ENCODE assay signal across 8 cellular contexts in the genomic region with DNA sequence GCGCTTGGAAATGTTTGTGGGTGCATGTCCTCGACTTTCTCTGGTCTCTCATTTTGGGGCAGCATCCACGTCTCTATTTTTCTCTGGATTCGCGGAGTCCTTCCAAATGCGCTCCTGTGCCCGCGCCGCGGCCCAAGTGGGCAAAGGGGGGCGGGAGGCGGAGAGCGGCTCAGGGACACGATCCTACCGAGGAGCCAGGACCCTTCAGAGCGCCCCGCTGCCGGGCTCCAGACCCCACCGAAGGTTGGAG. TPM values are rescaled to one million over a fixed set of nuclear protein-coding genes. Genes with fewer than 3 reads are reported as not detected.
A peak's percentile ranks its signal among the peaks of the same experiment; 100 is the strongest.
DNase-seq lines count a peak whose midpoint lies in the region; ATAC-seq, FAIRE-seq and TF ChIP-seq lines count a peak whose summit lies in the region.

No MANE protein-coding gene starts in this region.

- no peak for ATAC-seq in activated naive CD8-positive, alpha-beta T cell treated with anti-CD3 and anti-CD28 coated beads, Interleukin-2, amount 50 U/mL, for 24 hours

- H3K36me3 ChIP-seq in iPS-18a (ENCODE audit: control insufficient read depth, low read depth, low read length), result no peaks in the 10 kb centered on the region
- H3K36me3 ChIP-seq in small intestine (ENCODE audit: control insufficient read depth in 2 of 2, insufficient read depth in 2 of 2, low read length in 2 of 2), result no peaks in the 10 kb centered on the region

- TF ChIP-seq CTCF in HL-60 (IDR thresholded peaks at IDR 0.05; ENCODE audit: insufficient read depth, low read length), result no peak

- H3K9ac ChIP-seq in iPS-18a (ENCODE audit: low read length), result no peak overlapping the region

- DNase-seq in HL-60 (ENCODE audit: low read depth in 1 of 2, low spot score in 1 of 2), result no peak
- no peak for DNase-seq in activated naive CD8-positive, alpha-beta T cell treated with anti-CD3 and anti-CD28 coated beads, Interleukin-2, amount 50 U/mL, for 24 hours
- no peak for DNase-seq in small intestine
- DNase-seq in activated effector memory CD4-positive, alpha-beta T cell treated with Interleukin-2 at 50 U/mL for 16 hours, result no peak
- DNase-seq in HK-2 (ENCODE audit: unreplicated experiment), result no peak
- no peak for DNase-seq in OCI-M2 (lab: John Stamatoyannopoulos, UW; ENCODE audit: unreplicated experiment)
- no peak for DNase-seq in NCI-H748 treated with DMSO at 0.1 percent for 48 hours (lab: John Stamatoyannopoulos, UW)

- no peak overlapping the region for H3K27ac ChIP-seq in HL-60 (replicated peaks)
- no peak overlapping the region for H3K27ac ChIP-seq in iPS-18a (ENCODE audit: low read length)
- peak overlapping the region; percentile 95 to 96 for H3K27ac ChIP-seq in small intestine (ENCODE audit: low read depth in 1 of 2, low read length in 1 of 2)

- peaks cover 14% of the 10 kb centered on the region for H3K4me1 ChIP-seq in iPS-18a (ENCODE audit: control insufficient read depth, low read depth, low read length)
- peaks cover 0 to 18% of the 10 kb centered on the region in 2 donors for H3K4me1 ChIP-seq in small intestine (ENCODE audit: control insufficient read depth in 2 of 2, insufficient read depth in 1 of 2, low read depth in 1 of 2, low read length in 1 of 2)

- peaks cover 24% of the 10 kb centered on the region for H3K4me1 Mint-ChIP-seq in activated naive CD8-positive, alpha-beta T cell treated with anti-CD3 and anti-CD28 coated beads, Interleukin-2, amount 50 U/mL, for 24 hours

- H3K9me3 ChIP-seq in iPS-18a (ENCODE audit: control insufficient read depth, low read depth, low read length) (no peaks in the 10 kb centered on the region), small intestine (ENCODE audit: control insufficient read depth, low read depth) (no peaks in the 10 kb centered on the region)

- no peak overlapping the region for H3K27ac Mint-ChIP-seq in activated naive CD8-positive, alpha-beta T cell treated with anti-CD3 and anti-CD28 coated beads, Interleukin-2, amount 50 U/mL, for 24 hours

- FAIRE-seq in small intestine (lab: Jason Lieb, UNC), result no peak

- peaks cover 70% of the 10 kb centered on the region for H3K27me3 Mint-ChIP-seq in activated naive CD8-positive, alpha-beta T cell treated with anti-CD3 and anti-CD28 coated beads, Interleukin-2, amount 50 U/mL, for 24 hours

- H3K27me3 ChIP-seq in HL-60 (ENCODE audit: insufficient read depth, poor library complexity, severe bottlenecking), result peaks cover 49% of the 10 kb centered on the region
- H3K27me3 ChIP-seq in iPS-18a (ENCODE audit: control insufficient read depth, insufficient read depth, low read length), result peaks cover 85% of the 10 kb centered on the region
- H3K27me3 ChIP-seq in small intestine (ENCODE audit: control insufficient read depth in 2 of 2, insufficient read depth in 2 of 2, low read length in 2 of 2), result no peaks in the 10 kb centered on the region

- H3K4me3 Mint-ChIP-seq in activated naive CD8-positive, alpha-beta T cell treated with anti-CD3 and anti-CD28 coated beads, Interleukin-2, amount 50 U/mL, for 24 hours, result peak overlapping the region; percentile 79

- 1 to 4% (median 1%) methylated on average over 18 to 19 of the region's 19 CpGs for WGBS in small intestine, 3 donors

- H3K4me3 ChIP-seq in HL-60 (replicated peaks; ENCODE audit: insufficient read depth, low read length) (peak overlapping the region; percentile 63), iPS-18a (ENCODE audit: low read length) (peak overlapping the region; percentile 68), small intestine (ENCODE audit: low read depth in 1 of 2, low read length in 2 of 2) (peak overlapping the region; percentile 83 to 88)

- H3K36me3 Mint-ChIP-seq in activated naive CD8-positive, alpha-beta T cell treated with anti-CD3 and anti-CD28 coated beads, Interleukin-2, amount 50 U/mL, for 24 hours (ENCODE audit: low read depth), result no peaks in the 10 kb centered on the region

- no peaks in the 10 kb centered on the region for H3K9me3 Mint-ChIP-seq in activated naive CD8-positive, alpha-beta T cell treated with anti-CD3 and anti-CD28 coated beads, Interleukin-2, amount 50 U/mL, for 24 hours

RNA-seq across cellular contexts. Expression of a gene that starts 1.0 kb away (rescaled TPM):
- polyA plus RNA-seq in small intestine, result 100 to 1,000 TPM in 1 of 3 donors, 10 to 100 TPM in 2; 63.0 to 106 (median 65.3) TPM

Comparison
In these comparisons a context has a peak if more than half of its experiments do, and no peak if none do; other contexts are left out.
1. H3K27ac ChIP-seq: peak in small intestine (2 of 2); none in HL-60 (single experiment) and iPS-18a (single experiment).
2. Peak in every context shown above with its lines, with median percentiles within 50 percentile points of each other: H3K4me3 ChIP-seq.